ENCODE assay signal across 10 cellular contexts in genomic region chr20:2691663-2692035, GRCh38. TPM values are rescaled to one million over a fixed set of nuclear protein-coding genes. Genes with fewer than 3 reads are reported as not detected.
A peak's percentile ranks its signal among the peaks of the same experiment; 100 is the strongest.
DNase-seq lines count a peak whose midpoint lies in the region; ATAC-seq and TF ChIP-seq lines count a peak whose summit lies in the region.
"Had no signal": no experiment of that assay in that cellular context is flagged by ENCODE, and none has a peak within 500 bp of the region (broad histone marks: within the 10 kb centered on the region; RNA-seq: fewer than 3 reads in every experiment).

No MANE protein-coding gene starts in this region.

- H3K4me1 ChIP-seq in right atrium auricular region (peaks cover 0 to 13% of the 10 kb centered on the region in 2 donors), urinary bladder (ENCODE audit: insufficient read depth) (no peaks in the 10 kb centered on the region)

- H3K9me3 Mint-ChIP-seq in central memory CD8-positive, alpha-beta T cell: no peaks in the 10 kb centered on the region
- no peaks in the 10 kb centered on the region for H3K9me3 Mint-ChIP-seq in natural killer cell treated with Interleukin-12 subunit alpha and Interleukin-12 subunit beta and Interleukin-15 and Interleukin-18, amount 100 ng/mL, for 72 hours

- 62% methylated on average over 10 of the region's 10 CpGs for WGBS in urinary bladder

- peaks cover 41% of the 10 kb centered on the region for H3K27me3 Mint-ChIP-seq in central memory CD8-positive, alpha-beta T cell
- peaks cover 18 to 22% of the 10 kb centered on the region in 2 donors for H3K27me3 Mint-ChIP-seq in natural killer cell treated with Interleukin-12 subunit alpha and Interleukin-12 subunit beta and Interleukin-15 and Interleukin-18, amount 100 ng/mL, for 72 hours

- peak overlapping the region; percentile 88 for H3K4me3 Mint-ChIP-seq in central memory CD8-positive, alpha-beta T cell
- H3K4me3 Mint-ChIP-seq in natural killer cell treated with Interleukin-12 subunit alpha and Interleukin-12 subunit beta and Interleukin-15 and Interleukin-18, amount 100 ng/mL, for 72 hours: peak overlapping the region; percentile 93

- H3K36me3 ChIP-seq in right atrium auricular region: no peaks in the 10 kb centered on the region
- no peaks in the 10 kb centered on the region for H3K36me3 ChIP-seq in urinary bladder (ENCODE audit: insufficient read depth)

- DNase-seq in right atrium auricular region (ENCODE audit: low spot score): no peak
- no peak for DNase-seq in left ventricle myocardium superior
- no peak for DNase-seq in central memory CD8-positive, alpha-beta T cell (ENCODE audit: low spot score in 2 of 2)
- peak; percentile 44 for DNase-seq in natural killer cell treated with Interleukin-12 subunit alpha and Interleukin-12 subunit beta and Interleukin-15 and Interleukin-18, amount 100 ng/mL, for 72 hours (ENCODE audit: low spot score)
- no peak for DNase-seq in NCI-H748 (lab: John Stamatoyannopoulos, UW; ENCODE audit: unreplicated experiment)
- DNase-seq in DMS 273 (lab: John Stamatoyannopoulos, UW; ENCODE audit: unreplicated experiment): no peak
- no peak for DNase-seq in SIG-M5 (lab: John Stamatoyannopoulos, UW)
- DNase-seq: COR-L47, NCI-H1694 treated with DMSO at 0.1 percent for 48 hours had no signal

- TF ChIP-seq CTCF in right atrium auricular region (IDR thresholded peaks at IDR 0.05): no peak

- H3K4me1 Mint-ChIP-seq in central memory CD8-positive, alpha-beta T cell: peaks cover 34% of the 10 kb centered on the region
- peaks cover 39 to 42% of the 10 kb centered on the region in 2 donors for H3K4me1 Mint-ChIP-seq in natural killer cell treated with Interleukin-12 subunit alpha and Interleukin-12 subunit beta and Interleukin-15 and Interleukin-18, amount 100 ng/mL, for 72 hours (ENCODE audit: low read depth in 2 of 2)

- no peak for ATAC-seq in left ventricle myocardium superior
- no peak for ATAC-seq in central memory CD8-positive, alpha-beta T cell (replicated peaks; ENCODE audit: extremely low read depth, poor library complexity, severe bottlenecking)
- ATAC-seq in natural killer cell treated with Interleukin-12 subunit alpha and Interleukin-12 subunit beta and Interleukin-15 and Interleukin-18, amount 100 ng/mL, for 72 hours: no peak

- H3K27me3 ChIP-seq in right atrium auricular region: no peaks in the 10 kb centered on the region

- peak overlapping the region; percentile 86 for H3K27ac Mint-ChIP-seq in central memory CD8-positive, alpha-beta T cell (ENCODE audit: low read depth)
- peak overlapping the region; percentile 51 to 76 for H3K27ac Mint-ChIP-seq in natural killer cell treated with Interleukin-12 subunit alpha and Interleukin-12 subunit beta and Interleukin-15 and Interleukin-18, amount 100 ng/mL, for 72 hours

- H3K36me3 Mint-ChIP-seq in central memory CD8-positive, alpha-beta T cell (ENCODE audit: insufficient read depth): peaks cover 6% of the 10 kb centered on the region
- no peaks in the 10 kb centered on the region for H3K36me3 Mint-ChIP-seq in natural killer cell treated with Interleukin-12 subunit alpha and Interleukin-12 subunit beta and Interleukin-15 and Interleukin-18, amount 100 ng/mL, for 72 hours

- peak overlapping the region in 1 of 2 donors; percentile 61 for H3K4me3 ChIP-seq in right atrium auricular region
- no peak overlapping the region for H3K4me3 ChIP-seq in urinary bladder (ENCODE audit: low read depth, low read length)

- no peaks in the 10 kb centered on the region for H3K9me3 ChIP-seq in right atrium auricular region

- H3K27ac ChIP-seq in right atrium auricular region: peak overlapping the region; percentile 73 to 75
- H3K27ac ChIP-seq in urinary bladder (ENCODE audit: low read depth): peak overlapping the region; percentile 27

- intact Hi-C loops in left ventricle myocardium superior (cut with micrococcal nuclease): no loop called here

RNA-seq across cellular contexts. Expression of gene EBF4, which starts 0.9 kb away (rescaled TPM):
- total RNA-seq in right atrium auricular region: 1 to 10 TPM; 2.5 to 8.5 TPM
- 3.7 TPM for total RNA-seq in left ventricle myocardium superior
- 10 to 100 TPM; 14.8 to 31.4 TPM for total RNA-seq in natural killer cell treated with Interleukin-12 subunit alpha and Interleukin-12 subunit beta and Interleukin-15 and Interleukin-18, amount 100 ng/mL, for 72 hours
- 9.3 TPM for total RNA-seq in urinary bladder
- polyA plus RNA-seq in urinary bladder: 28.9 TPM

RNA-seq across cellular contexts. Expression of gene IDH3B, which starts 27.6 kb away (rescaled TPM):
- 100 to 1,000 TPM; 145 to 217 TPM for total RNA-seq in right atrium auricular region
- 247 TPM for total RNA-seq in left ventricle myocardium superior
- total RNA-seq in natural killer cell treated with Interleukin-12 subunit alpha and Interleukin-12 subunit beta and Interleukin-15 and Interleukin-18, amount 100 ng/mL, for 72 hours: 100 to 1,000 TPM; 114 to 120 TPM
- 44.5 TPM for total RNA-seq in urinary bladder
- polyA plus RNA-seq in urinary bladder: 102 TPM

RNA-seq across cellular contexts. Expression of gene NOP56, which starts 39.2 kb away (rescaled TPM):
- total RNA-seq in right atrium auricular region (10 to 100 TPM; 30.9 to 47.1 TPM), left ventricle myocardium superior (54.2 TPM), urinary bladder (75.1 TPM)
- 100 to 1,000 TPM; 424 to 981 TPM for total RNA-seq in natural killer cell treated with Interleukin-12 subunit alpha and Interleukin-12 subunit beta and Interleukin-15 and Interleukin-18, amount 100 ng/mL, for 72 hours
- 79.9 TPM for polyA plus RNA-seq in urinary bladder
